In genomic region chr1:36397378-36398230, GRCh38 we compare ENCODE assay signal across 1 cellular context.
A peak's percentile ranks its signal among the peaks of the same experiment; 100 is the strongest.
TF ChIP-seq lines count a peak whose summit lies in the region.

Gene LSM10 (minus strand): TSS chr1:36397908. CDS start chr1:36394129, 3,779 bp downstream.

TF ChIP-seq in HEK293, 187 proteins besides CTCF, POLR2A, EP300 and RAD21 (continued from another document and continues in another):
- TF ChIP-seq, protein P1, sequence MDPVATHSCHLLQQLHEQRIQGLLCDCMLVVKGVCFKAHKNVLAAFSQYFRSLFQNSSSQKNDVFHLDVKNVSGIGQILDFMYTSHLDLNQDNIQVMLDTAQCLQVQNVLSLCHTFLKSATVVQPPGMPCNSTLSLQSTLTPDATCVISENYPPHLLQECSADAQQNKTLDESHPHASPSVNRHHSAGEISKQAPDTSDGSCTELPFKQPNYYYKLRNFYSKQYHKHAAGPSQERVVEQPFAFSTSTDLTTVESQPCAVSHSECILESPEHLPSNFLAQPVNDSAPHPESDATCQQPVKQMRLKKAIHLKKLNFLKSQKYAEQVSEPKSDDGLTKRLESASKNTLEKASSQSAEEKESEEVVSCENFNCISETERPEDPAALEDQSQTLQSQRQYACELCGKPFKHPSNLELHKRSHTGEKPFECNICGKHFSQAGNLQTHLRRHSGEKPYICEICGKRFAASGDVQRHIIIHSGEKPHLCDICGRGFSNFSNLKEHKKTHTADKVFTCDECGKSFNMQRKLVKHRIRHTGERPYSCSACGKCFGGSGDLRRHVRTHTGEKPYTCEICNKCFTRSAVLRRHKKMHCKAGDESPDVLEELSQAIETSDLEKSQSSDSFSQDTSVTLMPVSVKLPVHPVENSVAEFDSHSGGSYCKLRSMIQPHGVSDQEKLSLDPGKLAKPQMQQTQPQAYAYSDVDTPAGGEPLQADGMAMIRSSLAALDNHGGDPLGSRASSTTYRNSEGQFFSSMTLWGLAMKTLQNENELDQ (tag by site-specific recombination; IDR thresholded peaks at IDR 0.05; ENCODE audit: low read depth), result no peak
- TF ChIP-seq ZFP37 (tag by site-specific recombination; IDR thresholded peaks at IDR 0.05) (peak; percentile 82), RBAK (tag by site-specific recombination; IDR thresholded peaks at IDR 0.05) (no peak), ZNF514 (tag by site-specific recombination; IDR thresholded peaks at IDR 0.05) (no peak), ZNF76 (tag by site-specific recombination; IDR thresholded peaks at IDR 0.05; ENCODE audit: borderline replicate concordance, low read depth) (peak; percentile 97), ZNF501 (tag by site-specific recombination; IDR thresholded peaks at IDR 0.05) (peak; percentile 94; the same call in 1 of the 2 replicates), ZSCAN30 (tag by site-specific recombination; IDR thresholded peaks at IDR 0.05) (peak; percentile 80), ZNF274 (IDR thresholded peaks at IDR 0.05; ENCODE audit: low read length) (no peak), ZNF274 (tag by site-specific recombination; IDR thresholded peaks at IDR 0.05; ENCODE audit: borderline replicate concordance) (no peak), ZEB2 (tag by site-specific recombination; IDR thresholded peaks at IDR 0.05) (peak; percentile 88), YY2 (tag by site-specific recombination; IDR thresholded peaks at IDR 0.05) (0 out of 2 replicates have a peak, but pooled peaks have one; percentile 58), YY1 (tag by site-specific recombination; IDR thresholded peaks at IDR 0.05) (peak; percentile 68; the same call in 1 of the 2 replicates), ZNF776 (tag by site-specific recombination; IDR thresholded peaks at IDR 0.05; ENCODE audit: borderline replicate concordance) (no peak), ZNF391 (tag by site-specific recombination; IDR thresholded peaks at IDR 0.05; ENCODE audit: borderline replicate concordance, low read depth) (no peak), ZNF449 (tag by site-specific recombination; IDR thresholded peaks at IDR 0.05) (no peak), EGR2 (tag by site-specific recombination; IDR thresholded peaks at IDR 0.05; ENCODE audit: low read depth) (peak; percentile 24; the same call in 1 of the 2 replicates), ZBTB8A (tag by site-specific recombination; IDR thresholded peaks at IDR 0.05) (peak; percentile 60), GLI4 (tag by site-specific recombination; IDR thresholded peaks at IDR 0.05) (no peak), HIC1 (tag by site-specific recombination; IDR thresholded peaks at IDR 0.05) (peak; percentile 37; the same call in 1 of the 2 replicates), ZNF521 (tag by site-specific recombination; IDR thresholded peaks at IDR 0.05) (no peak), ZFP41 (tag by site-specific recombination; IDR thresholded peaks at IDR 0.05; ENCODE audit: borderline replicate concordance) (no peak), KLF8 (tag by site-specific recombination; IDR thresholded peaks at IDR 0.05) (peak; percentile 16; the same call in 1 of the 2 replicates), PRDM4 (tag by site-specific recombination; IDR thresholded peaks at IDR 0.05) (no peak), ZNF280D (tag by site-specific recombination; IDR thresholded peaks at IDR 0.05) (no peak), ATF2 (tag by site-specific recombination; IDR thresholded peaks at IDR 0.05; ENCODE audit: low read depth) (0 out of 2 replicates have a peak, but pooled peaks have one; percentile 15), ZNF48 (tag by site-specific recombination; IDR thresholded peaks at IDR 0.05) (no peak), ZNF335 (tag by site-specific recombination; conservative IDR thresholded peaks at IDR 0.05) (peak; percentile 98), OVOL3 (tag by site-specific recombination; IDR thresholded peaks at IDR 0.05) (no peak), SP7 (tag by site-specific recombination; IDR thresholded peaks at IDR 0.05) (peak; percentile 70), ZNF544 (tag by site-specific recombination; IDR thresholded peaks at IDR 0.05) (no peak), ZBTB17 (tag by site-specific recombination; IDR thresholded peaks at IDR 0.05) (peak; percentile 97), ZBTB20 (tag by site-specific recombination; IDR thresholded peaks at IDR 0.05) (peak; percentile 97), ZXDB (tag by site-specific recombination; IDR thresholded peaks at IDR 0.05) (peak; percentile 83; the same call in 1 of the 2 replicates), ZNF2 (tag by site-specific recombination; IDR thresholded peaks at IDR 0.05) (peak; percentile 66), ZNF664 (tag by site-specific recombination; IDR thresholded peaks at IDR 0.05) (no peak), ZNF248 (tag by site-specific recombination; IDR thresholded peaks at IDR 0.05) (no peak), ZNF692 (tag by site-specific recombination; IDR thresholded peaks at IDR 0.05) (peak; percentile 54; the same call in 1 of the 2 replicates), ZNF24 (tag by site-specific recombination; IDR thresholded peaks at IDR 0.05) (peak; percentile 100)
- TF ChIP-seq, protein P2, sequence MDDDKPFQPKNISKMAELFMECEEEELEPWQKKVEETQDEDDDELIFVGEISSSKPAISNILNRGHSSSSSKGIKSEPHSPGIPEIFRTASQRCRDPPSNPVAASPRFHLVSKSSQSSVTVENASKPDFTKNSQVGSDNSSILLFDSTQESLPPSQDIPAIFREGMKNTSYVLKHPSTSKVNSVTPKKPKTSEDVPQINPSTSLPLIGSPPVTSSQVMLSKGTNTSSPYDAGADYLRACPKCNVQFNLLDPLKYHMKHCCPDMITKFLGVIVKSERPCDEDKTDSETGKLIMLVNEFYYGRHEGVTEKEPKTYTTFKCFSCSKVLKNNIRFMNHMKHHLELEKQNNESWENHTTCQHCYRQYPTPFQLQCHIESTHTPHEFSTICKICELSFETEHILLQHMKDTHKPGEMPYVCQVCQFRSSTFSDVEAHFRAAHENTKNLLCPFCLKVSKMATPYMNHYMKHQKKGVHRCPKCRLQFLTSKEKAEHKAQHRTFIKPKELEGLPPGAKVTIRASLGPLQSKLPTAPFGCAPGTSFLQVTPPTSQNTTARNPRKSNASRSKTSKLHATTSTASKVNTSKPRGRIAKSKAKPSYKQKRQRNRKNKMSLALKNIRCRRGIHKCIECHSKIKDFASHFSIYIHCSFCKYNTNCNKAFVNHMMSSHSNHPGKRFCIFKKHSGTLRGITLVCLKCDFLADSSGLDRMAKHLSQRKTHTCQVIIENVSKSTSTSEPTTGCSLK (tag by site-specific recombination; IDR thresholded peaks at IDR 0.05), result no peak
- TF ChIP-seq, protein P3, sequence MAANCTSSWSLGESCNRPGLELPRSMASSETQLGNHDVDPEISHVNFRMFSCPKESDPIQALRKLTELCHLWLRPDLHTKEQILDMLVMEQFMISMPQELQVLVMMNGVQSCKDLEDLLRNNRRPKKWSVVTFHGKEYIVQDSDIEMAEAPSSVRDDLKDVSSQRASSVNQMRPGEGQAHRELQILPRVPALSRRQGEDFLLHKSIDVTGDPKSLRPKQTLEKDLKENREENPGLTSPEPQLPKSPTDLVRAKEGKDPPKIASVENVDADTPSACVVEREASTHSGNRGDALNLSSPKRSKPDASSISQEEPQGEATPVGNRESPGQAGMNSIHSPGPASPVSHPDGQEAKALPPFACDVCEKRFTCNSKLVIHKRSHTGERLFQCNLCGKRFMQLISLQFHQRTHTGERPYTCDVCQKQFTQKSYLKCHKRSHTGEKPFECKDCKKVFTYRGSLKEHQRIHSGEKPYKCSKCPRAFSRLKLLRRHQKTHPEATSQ (tag by site-specific recombination; IDR thresholded peaks at IDR 0.05), result no peak
